1 cellular context compared by ENCODE assay signal in genomic region chr5:133025804-133026663, GRCh38.
A peak's percentile ranks its signal among the peaks of the same experiment; 100 is the strongest.
TF ChIP-seq lines count a peak whose summit lies in the region.

TSS of gene ZCCHC10 (minus strand) at chr5:133026549. CDS start at chr5:133026537, 12 bp downstream.

TF ChIP-seq in HepG2, 621 proteins besides CTCF, POLR2A, EP300 and RAD21 (continued from another document and continues in another):
- TF ChIP-seq PRDM15 (CRISPR knock-in tag; IDR thresholded peaks at IDR 0.05) (no peak), FOXJ3 (CRISPR knock-in tag; IDR thresholded peaks at IDR 0.05; ENCODE audit: borderline replicate concordance) (no peak), PHF8 (CRISPR knock-in tag; IDR thresholded peaks at IDR 0.05) (peak; percentile 89), ZNF431 (CRISPR knock-in tag; IDR thresholded peaks at IDR 0.05; ENCODE audit: borderline replicate concordance, low read depth) (no peak), THAP11 (CRISPR knock-in tag; IDR thresholded peaks at IDR 0.05) (no peak; the same call in 1 of the 2 replicates), GPBP1L1 (CRISPR knock-in tag; IDR thresholded peaks at IDR 0.05) (no peak), MBD4 (IDR thresholded peaks at IDR 0.05; ENCODE audit: borderline replicate concordance, low read length) (no peak), ZNF674 (CRISPR knock-in tag; IDR thresholded peaks at IDR 0.05; ENCODE audit: low read depth) (peak; percentile 66; the same call in 1 of the 2 replicates), ZNF800 (CRISPR knock-in tag; IDR thresholded peaks at IDR 0.05) (0 out of 2 replicates have a peak, but pooled peaks have one; percentile 33), ZNF740 (CRISPR knock-in tag; IDR thresholded peaks at IDR 0.05) (no peak), STAT6 (CRISPR knock-in tag; IDR thresholded peaks at IDR 0.05; ENCODE audit: borderline replicate concordance) (no peak), SAP130 (CRISPR knock-in tag; IDR thresholded peaks at IDR 0.05; ENCODE audit: low read depth) (peak; percentile 79), PBX3 (CRISPR knock-in tag; IDR thresholded peaks at IDR 0.05; ENCODE audit: borderline replicate concordance) (no peak), POLR2AphosphoS2 (IDR thresholded peaks at IDR 0.05; ENCODE audit: low read depth, low read length) (no peak), FOSL2 (CRISPR knock-in tag; IDR thresholded peaks at IDR 0.05) (no peak), POLR2G (IDR thresholded peaks at IDR 0.05; ENCODE audit: low read depth, low read length) (peak; percentile 91), NR2C2 (CRISPR knock-in tag; IDR thresholded peaks at IDR 0.05; ENCODE audit: borderline replicate concordance) (no peak), BRD4 (CRISPR knock-in tag; IDR thresholded peaks at IDR 0.05) (no peak), ZXDC (CRISPR knock-in tag; IDR thresholded peaks at IDR 0.05) (no peak), KAT7 (CRISPR knock-in tag; IDR thresholded peaks at IDR 0.05; ENCODE audit: borderline replicate concordance) (0 out of 2 replicates have a peak, but pooled peaks have one; percentile 15), RERE (CRISPR knock-in tag; IDR thresholded peaks at IDR 0.05; ENCODE audit: low read depth) (no peak; the same call in 1 of the 2 replicates), NFKBIZ (CRISPR knock-in tag; IDR thresholded peaks at IDR 0.05) (no peak), ATF2 (CRISPR knock-in tag; IDR thresholded peaks at IDR 0.05) (no peak), ZNF225 (CRISPR knock-in tag; IDR thresholded peaks at IDR 0.05) (no peak), GPN1 (CRISPR knock-in tag; IDR thresholded peaks at IDR 0.05; ENCODE audit: borderline replicate concordance) (no peak), ZNF510 (CRISPR knock-in tag; IDR thresholded peaks at IDR 0.05; ENCODE audit: low read depth) (no peak), CAMTA2 (CRISPR knock-in tag; IDR thresholded peaks at IDR 0.05; ENCODE audit: borderline replicate concordance) (0 out of 2 replicates have a peak, but pooled peaks have one; percentile 50), NFRKB (IDR thresholded peaks at IDR 0.05) (no peak), SMC3 (IDR thresholded peaks at IDR 0.05; ENCODE audit: low read length) (no peak), ZNF136 (CRISPR knock-in tag; IDR thresholded peaks at IDR 0.05; ENCODE audit: low read depth) (no peak), PCBP2 (optimal IDR thresholded peaks at IDR 0.05; ENCODE audit: low read depth, low read length, poor library complexity, severe bottlenecking) (no peak), ZNF724P (CRISPR knock-in tag; IDR thresholded peaks at IDR 0.05; ENCODE audit: borderline replicate concordance) (no peak), ZNF629 (CRISPR knock-in tag; conservative IDR thresholded peaks at IDR 0.05) (no peak), SNAPC2 (CRISPR knock-in tag; IDR thresholded peaks at IDR 0.05) (0 out of 2 replicates have a peak, but pooled peaks have one; percentile 41)
- TF ChIP-seq, protein P1, sequence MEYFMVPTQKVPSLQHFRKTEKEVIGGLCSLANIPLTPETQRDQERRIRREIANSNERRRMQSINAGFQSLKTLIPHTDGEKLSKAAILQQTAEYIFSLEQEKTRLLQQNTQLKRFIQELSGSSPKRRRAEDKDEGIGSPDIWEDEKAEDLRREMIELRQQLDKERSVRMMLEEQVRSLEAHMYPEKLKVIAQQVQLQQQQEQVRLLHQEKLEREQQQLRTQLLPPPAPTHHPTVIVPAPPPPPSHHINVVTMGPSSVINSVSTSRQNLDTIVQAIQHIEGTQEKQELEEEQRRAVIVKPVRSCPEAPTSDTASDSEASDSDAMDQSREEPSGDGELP (IDR thresholded peaks at IDR 0.05; ENCODE audit: borderline replicate concordance, low read depth), result peak; percentile 86
